8 cellular contexts compared by ENCODE assay signal in genomic region chr10:110774069-110775021, GRCh38.
A peak's percentile ranks its signal among the peaks of the same experiment; 100 is the strongest.
DNase-seq lines count a peak whose midpoint lies in the region; ATAC-seq, FAIRE-seq and TF ChIP-seq lines count a peak whose summit lies in the region.

No MANE protein-coding gene starts in this region.

- peak; percentile 98 for ATAC-seq in GM18517 (IDR thresholded peaks at IDR 0.05; ENCODE audit: unreplicated experiment)
- peak; percentile 94 for ATAC-seq in HG02678 (IDR thresholded peaks at IDR 0.05; ENCODE audit: unreplicated experiment)

- DNase-seq in NCI-H69 (lab: John Stamatoyannopoulos, UW) (peak; percentile 43), bronchial epithelial cell (ENCODE audit: low read depth) (peak; percentile 97), pulmonary artery endothelial cell (ENCODE audit: low read depth, low spot score) (peak; percentile 44), NOMO-1 (lab: John Stamatoyannopoulos, UW; ENCODE audit: unreplicated experiment in 2 of 2) (no peak), GOT3 (lab: John Stamatoyannopoulos, UW) (no peak), SK-N-DZ (ENCODE audit: low spot score) (no peak)

- H3K27me3 ChIP-seq in bronchial epithelial cell (ENCODE audit: control insufficient read depth, insufficient read depth, low read length) = no peaks in the 10 kb centered on the region

- no peak for TF ChIP-seq CTCF in bronchial epithelial cell (IDR thresholded peaks at IDR 0.05; ENCODE audit: insufficient read depth, low read length, severe bottlenecking)

- no peak overlapping the region for H3K4me3 ChIP-seq in bronchial epithelial cell (ENCODE audit: low read depth, low read length)

- FAIRE-seq in bronchial epithelial cell (lab: Jason Lieb, UNC) = no peak

- H3K36me3 ChIP-seq in bronchial epithelial cell (ENCODE audit: control insufficient read depth, insufficient read depth, low read length) = no peaks in the 10 kb centered on the region

Comparison
In these comparisons a context has a peak if more than half of its experiments do, and no peak if none do; other contexts are left out.
1. DNase-seq: peak in NCI-H69 (single experiment), bronchial epithelial cell (single experiment) and pulmonary artery endothelial cell (single experiment); none in NOMO-1 (0 of 2), GOT3 (single experiment) and SK-N-DZ (single experiment).